Comparison of ENCODE assay signal across 25 cellular contexts in the genomic region with DNA sequence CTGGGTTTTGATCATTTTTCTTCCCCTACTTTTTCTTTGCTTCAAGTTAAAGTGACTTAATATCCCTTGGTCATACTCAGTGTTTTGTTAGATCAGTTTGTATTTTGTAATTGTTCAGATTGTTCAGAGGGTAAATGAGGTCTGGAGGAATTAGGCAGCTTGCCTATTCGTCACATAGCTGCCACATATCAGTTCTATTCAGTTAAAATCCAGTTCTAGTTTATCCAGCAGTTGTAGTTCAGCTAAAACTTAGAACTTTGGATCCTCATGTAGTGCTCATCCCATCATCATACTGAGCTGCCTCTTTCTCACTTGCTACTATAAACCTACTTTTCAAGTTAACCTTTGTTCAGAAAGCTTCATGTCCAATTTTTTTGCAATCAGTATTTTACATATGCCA.
"Had no signal": no experiment of that assay in that cellular context is flagged by ENCODE, and none has a peak within 500 bp of the region (broad histone marks: within the 10 kb centered on the region; RNA-seq: fewer than 3 reads in every experiment).

No MANE protein-coding gene starts in this region.

- H3K27me3 ChIP-seq: brain microvascular endothelial cell, MG63 had no signal

- H3K27ac ChIP-seq: brain microvascular endothelial cell, KMS-11, SK-N-MC, VCaP had no signal

- H3K4me2 ChIP-seq: KMS-11 had no signal

- H3K4me3 Mint-ChIP-seq: activated CD4-positive, alpha-beta memory T cell treated with anti-CD3 and anti-CD28 coated beads, Interleukin-2, amount 10 ng/mL, durations not matched to agents 7 days and 5 days; activated CD4-positive, alpha-beta T cell treated with anti-CD3 and anti-CD28 coated beads for 36 hours; activated naive CD4-positive, alpha-beta T cell treated with anti-CD3 and anti-CD28 coated beads, Interleukin-2, amount 10 ng/mL, durations not matched to agents 7 days and 5 days; activated naive CD8-positive, alpha-beta T cell treated with anti-CD3 and anti-CD28 coated beads for 36 hours; activated T-cell treated with anti-CD3 and anti-CD28 coated beads, Interleukin-2, amount 50 U/mL, for 72 hours; T-cell had no signal

- H3K27ac Mint-ChIP-seq: activated CD4-positive, alpha-beta memory T cell treated with anti-CD3 and anti-CD28 coated beads, Interleukin-2, amount 10 ng/mL, durations not matched to agents 7 days and 5 days; activated CD4-positive, alpha-beta T cell treated with anti-CD3 and anti-CD28 coated beads for 36 hours; activated naive CD4-positive, alpha-beta T cell treated with anti-CD3 and anti-CD28 coated beads, Interleukin-2, amount 10 ng/mL, durations not matched to agents 7 days and 5 days; activated naive CD8-positive, alpha-beta T cell treated with anti-CD3 and anti-CD28 coated beads for 36 hours; activated T-cell treated with anti-CD3 and anti-CD28 coated beads, Interleukin-2, amount 50 U/mL, for 72 hours; activated T-helper 2 cell treated with anti-CD3 and anti-CD28 coated beads, Interferon-gamma antibody, Interleukin-2, Interleukin-4, amounts not matched to agents 10 μg/mL and 5 μg/mL and 100 μg/mL, durations not matched to agents 14 hours and 24 hours and 36 hours; T-cell had no signal

- H3K9ac ChIP-seq: KMS-11 had no signal

- ATAC-seq: activated CD4-positive, alpha-beta T cell treated with anti-CD3 and anti-CD28 coated beads for 36 hours; activated T-cell treated with anti-CD3 and anti-CD28 coated beads, Interleukin-2, amount 50 U/mL, for 72 hours; T-cell had no signal

- H3K9me3 ChIP-seq: MG63 had no signal

- H3K4me3 ChIP-seq: MG63, SK-N-MC had no signal

- H3K27me3 Mint-ChIP-seq: activated CD4-positive, alpha-beta memory T cell treated with anti-CD3 and anti-CD28 coated beads, Interleukin-2, amount 10 ng/mL, durations not matched to agents 7 days and 5 days; activated CD4-positive, alpha-beta T cell treated with anti-CD3 and anti-CD28 coated beads for 36 hours; activated naive CD4-positive, alpha-beta T cell treated with anti-CD3 and anti-CD28 coated beads, Interleukin-2, amount 10 ng/mL, durations not matched to agents 7 days and 5 days; activated naive CD8-positive, alpha-beta T cell treated with anti-CD3 and anti-CD28 coated beads for 36 hours; T-cell had no signal

- H3K4me1 Mint-ChIP-seq: activated CD4-positive, alpha-beta T cell treated with anti-CD3 and anti-CD28 coated beads for 36 hours; activated naive CD8-positive, alpha-beta T cell treated with anti-CD3 and anti-CD28 coated beads for 36 hours; T-cell had no signal

- H3K9me3 Mint-ChIP-seq: activated CD4-positive, alpha-beta memory T cell treated with anti-CD3 and anti-CD28 coated beads, Interleukin-2, amount 10 ng/mL, durations not matched to agents 7 days and 5 days; activated naive CD4-positive, alpha-beta T cell treated with anti-CD3 and anti-CD28 coated beads, Interleukin-2, amount 10 ng/mL, durations not matched to agents 7 days and 5 days; activated naive CD8-positive, alpha-beta T cell treated with anti-CD3 and anti-CD28 coated beads for 36 hours; activated T-cell treated with anti-CD3 and anti-CD28 coated beads, Interleukin-2, amount 50 U/mL, for 72 hours; activated T-helper 2 cell treated with anti-CD3 and anti-CD28 coated beads, Interferon-gamma antibody, Interleukin-2, Interleukin-4, amounts not matched to agents 10 μg/mL and 5 μg/mL and 100 μg/mL, durations not matched to agents 14 hours and 24 hours and 36 hours; T-cell had no signal

- DNase-seq: activated CD4-positive, alpha-beta memory T cell treated with anti-CD3 and anti-CD28 coated beads, Interleukin-2, amount 10 ng/mL, durations not matched to agents 7 days and 5 days; activated CD4-positive, alpha-beta T cell treated with anti-CD3 and anti-CD28 coated beads for 36 hours; activated CD4-positive, alpha-beta T cell treated with anti-CD3 and anti-CD28 coated beads, Interleukin-2, amount 50 U/mL, for 1 hour; activated gamma-delta T cell treated with Interleukin-2 at 50 U/mL for 16 hours; activated naive CD4-positive, alpha-beta T cell treated with anti-CD3 and anti-CD28 coated beads, Interleukin-2, amount 10 ng/mL, durations not matched to agents 7 days and 5 days; activated naive CD8-positive, alpha-beta T cell treated with anti-CD3 and anti-CD28 coated beads for 36 hours; activated T-cell treated with anti-CD3 and anti-CD28 coated beads, Interleukin-2, amount 50 U/mL, for 72 hours; brain microvascular endothelial cell; MG63; MV-4-11; NCI-H1092 treated with DMSO at 0.1 percent for 48 hours; NCI-H1436; NCI-H1694 treated with DMSO at 0.1 percent for 48 hours; NCI-H2029 treated with DMSO at 0.1 percent for 48 hours; NCI-H345; NCI-H510A; NCI-H526 treated with DMSO at 0.1 percent for 48 hours; NCI-H82; T-cell; T-helper 2 cell; T1000 had no signal
